Comparison of ENCODE assay signal across 8 cellular contexts in the genomic region with DNA sequence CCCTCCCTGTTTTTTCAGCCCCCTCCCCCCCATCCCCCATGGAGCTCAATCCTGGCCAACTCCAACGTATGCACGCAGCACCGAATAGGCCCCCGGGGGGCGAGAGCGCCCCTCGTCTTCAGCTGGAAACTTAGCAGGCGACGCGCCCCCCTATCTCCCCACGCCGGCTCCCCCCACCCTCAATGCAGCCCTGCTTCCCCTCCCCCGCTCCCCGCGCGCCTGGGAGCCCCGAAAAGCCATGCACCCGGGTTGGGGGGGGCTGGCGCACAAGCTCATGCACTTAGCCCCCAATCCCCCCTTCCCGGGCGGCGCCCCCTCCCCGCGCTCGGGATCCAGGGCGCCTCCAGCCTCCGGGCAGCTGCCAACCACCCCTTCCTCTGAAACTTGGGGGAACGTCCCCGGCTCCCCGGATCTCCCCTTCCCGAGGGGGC. TPM values are rescaled to one million over a fixed set of nuclear protein-coding genes. Genes with fewer than 3 reads are reported as not detected.
DNase-seq lines count a peak whose midpoint lies in the region; ATAC-seq and TF ChIP-seq lines count a peak whose summit lies in the region.

No MANE protein-coding gene starts in this region.

- peak overlapping the region; percentile 50; the same call in 1 of the 2 replicates for H2AFZ ChIP-seq in Karpas-422 (ENCODE audit: low read length)

- H3K9ac ChIP-seq in Karpas-422 (ENCODE audit: low read length), result peak overlapping the region; percentile 98

- H3K27me3 Mint-ChIP-seq in activated naive CD4-positive, alpha-beta T cell treated with anti-CD3 and anti-CD28 coated beads, Interleukin-2, amount 10 ng/mL, durations not matched to agents 7 days and 5 days, result peaks cover 3% of the 10 kb centered on the region

- H3K27me3 ChIP-seq in Karpas-422 (ENCODE audit: low read length), result no peaks in the 10 kb centered on the region

- peak overlapping the region; percentile 83 for H3K4me2 ChIP-seq in Karpas-422 (ENCODE audit: low read depth, low read length, poor library complexity, severe bottlenecking)

- H3K4me1 ChIP-seq in Karpas-422 (ENCODE audit: low read length), result peaks cover 40% of the 10 kb centered on the region

- no peaks in the 10 kb centered on the region for H3K9me3 Mint-ChIP-seq in activated naive CD4-positive, alpha-beta T cell treated with anti-CD3 and anti-CD28 coated beads, Interleukin-2, amount 10 ng/mL, durations not matched to agents 7 days and 5 days

- ATAC-seq in HG03108 (IDR thresholded peaks at IDR 0.05; ENCODE audit: unreplicated experiment), result no peak

- DNase-seq in Karpas-422, result no peak
- no peak for DNase-seq in activated naive CD4-positive, alpha-beta T cell treated with anti-CD3 and anti-CD28 coated beads, Interleukin-2, amount 10 ng/mL, durations not matched to agents 7 days and 5 days
- peak; percentile 58 to 59 for DNase-seq in stimulated activated CD4-positive, alpha-beta T cell treated with anti-CD3 and anti-CD28 coated beads, Interleukin-2, amount 100 ng/mL, for 24 hours
- DNase-seq in erythroblast (lab: John Stamatoyannopoulos, UW), result no peak
- DNase-seq in HPDE6-E6E7 (ENCODE audit: extremely low spot score), result no peak
- DNase-seq in SHP77 treated with DMSO at 0.1 percent for 48 hours (lab: John Stamatoyannopoulos, UW), result no peak

- no peaks in the 10 kb centered on the region for H3K36me3 ChIP-seq in Karpas-422 (ENCODE audit: insufficient read depth, low read length)

- H3K36me3 Mint-ChIP-seq in activated naive CD4-positive, alpha-beta T cell treated with anti-CD3 and anti-CD28 coated beads, Interleukin-2, amount 10 ng/mL, durations not matched to agents 7 days and 5 days, result peaks cover 6% of the 10 kb centered on the region

- peaks cover 38% of the 10 kb centered on the region for H4K20me1 ChIP-seq in Karpas-422 (ENCODE audit: insufficient read depth, low read depth, low read length)

- CTCF ChIA-PET in activated naive CD4-positive, alpha-beta T cell treated with anti-CD3 and anti-CD28 coated beads, Interleukin-2, amount 10 ng/mL, durations not matched to agents 7 days and 5 days (lab: Charles Lee), result interaction anchor here (1.2 kb wide), 1 partner anchor 49 kb away, joined by 3 read pairs; no protein-coding TSS in a partner anchor

- H3K79me2 ChIP-seq in Karpas-422 (ENCODE audit: low read length), result peaks cover 39% of the 10 kb centered on the region

- H3K4me3 ChIP-seq in Karpas-422 (ENCODE audit: low read length) (peak overlapping the region; percentile 89), iPS-18c (ENCODE audit: insufficient read depth, low read depth, low read length) (peak overlapping the region; percentile 56)

- no peaks in the 10 kb centered on the region for H3K9me2 ChIP-seq in Karpas-422 (replicated peaks; ENCODE audit: insufficient read depth, low read length)

- H3K9me3 ChIP-seq in Karpas-422 (ENCODE audit: low read length) (no peaks in the 10 kb centered on the region), iPS-18c (ENCODE audit: control insufficient read depth, insufficient read depth, low read length) (no peaks in the 10 kb centered on the region)

- H3K4me3 Mint-ChIP-seq in activated naive CD4-positive, alpha-beta T cell treated with anti-CD3 and anti-CD28 coated beads, Interleukin-2, amount 10 ng/mL, durations not matched to agents 7 days and 5 days, result peak overlapping the region; percentile 69

- H3K27ac Mint-ChIP-seq in activated naive CD4-positive, alpha-beta T cell treated with anti-CD3 and anti-CD28 coated beads, Interleukin-2, amount 10 ng/mL, durations not matched to agents 7 days and 5 days, result peak overlapping the region; percentile 52

- TF ChIP-seq POLR2A in erythroblast (IDR thresholded peaks at IDR 0.05; ENCODE audit: low read length), result no peak

- H3K4me1 Mint-ChIP-seq in activated naive CD4-positive, alpha-beta T cell treated with anti-CD3 and anti-CD28 coated beads, Interleukin-2, amount 10 ng/mL, durations not matched to agents 7 days and 5 days, result peaks cover 38% of the 10 kb centered on the region

- peak overlapping the region; percentile 77 for H3K27ac ChIP-seq in Karpas-422 (ENCODE audit: low read length)

RNA-seq across cellular contexts. Expression of a gene that starts 0.5 kb away (rescaled TPM):
- 7.2 and 29.3 TPM in 2 replicates for total RNA-seq in Karpas-422 (2014; rRNA removed; shearing (Covaris generic); ENCODE audit: low replicate concordance)

RNA-seq across cellular contexts. Expression of a gene that starts 57.7 kb away (rescaled TPM):
- total RNA-seq in Karpas-422 (2014; rRNA removed; shearing (Covaris generic); ENCODE audit: low replicate concordance), result 106 and 270 TPM in 2 replicates

RNA-seq across cellular contexts. Expression of a gene that starts 58.7 kb away (rescaled TPM):
- 17.3 and 55.1 TPM in 2 replicates for total RNA-seq in Karpas-422 (2014; rRNA removed; shearing (Covaris generic); ENCODE audit: low replicate concordance)

Comparison
In these comparisons a context has a peak if more than half of its experiments do, and no peak if none do; other contexts are left out.
1. DNase-seq: peak in stimulated activated CD4-positive, alpha-beta T cell treated with anti-CD3 and anti-CD28 coated beads, Interleukin-2, amount 100 ng/mL, for 24 hours (2 of 2); none in Karpas-422 (single experiment), activated naive CD4-positive, alpha-beta T cell treated with anti-CD3 and anti-CD28 coated beads, Interleukin-2, amount 10 ng/mL, durations not matched to agents 7 days and 5 days (single experiment), erythroblast (0 of 2), HPDE6-E6E7 (single experiment) and SHP77 treated with DMSO at 0.1 percent for 48 hours (single experiment).